Comparison of ENCODE assay signal across 1 cellular context in genomic region chr16:88646345-88647034, GRCh38.
TF ChIP-seq lines count a peak whose summit lies in the region.

No MANE protein-coding gene starts in this region.

TF ChIP-seq in WTC11, 78 proteins besides CTCF, POLR2A, EP300 and RAD21 (continued from another document):
- TF ChIP-seq AR (CRISPR knock-in tag; IDR thresholded peaks at IDR 0.05): no peak
- no peak for TF ChIP-seq SP1 (CRISPR knock-in tag; conservative IDR thresholded peaks at IDR 0.05)
